In genomic region chr14:35989736-35990135, GRCh38 we compare ENCODE assay signal across 15 cellular contexts.
DNase-seq lines count a peak whose midpoint lies in the region; ATAC-seq and TF ChIP-seq lines count a peak whose summit lies in the region.
"Had no signal": no experiment of that assay in that cellular context is flagged by ENCODE, and none has a peak within 500 bp of the region (broad histone marks: within the 10 kb centered on the region; RNA-seq: fewer than 3 reads in every experiment).

No MANE protein-coding gene starts in this region.

- peaks cover 5% of the 10 kb centered on the region for H3K4me1 Mint-ChIP-seq in MCF 10A (ENCODE audit: insufficient read depth, unreplicated experiment)
- H3K4me1 Mint-ChIP-seq: CD4-positive, CD25-positive, alpha-beta regulatory T cell had no signal

- H3K27me3 Mint-ChIP-seq in MCF 10A (ENCODE audit: insufficient read depth, unreplicated experiment), result no peaks in the 10 kb centered on the region

- H3K36me3 Mint-ChIP-seq in MCF 10A (ENCODE audit: insufficient read depth, unreplicated experiment), result no peaks in the 10 kb centered on the region
- H3K36me3 Mint-ChIP-seq: CD4-positive, CD25-positive, alpha-beta regulatory T cell had no signal

- H3K9me3 ChIP-seq in breast epithelium, result no peaks in the 10 kb centered on the region
- H3K9me3 ChIP-seq: BLaER1 treated with 17β-estradiol and CSF1 and Interleukin-3, amounts not matched to agents 10 nM and 100 nM; HAP-1 had no signal

- no peak overlapping the region for H3K4me3 ChIP-seq in breast epithelium
- H3K4me3 ChIP-seq: BLaER1 treated with 17β-estradiol and CSF1 and Interleukin-3, amounts not matched to agents 10 nM and 100 nM; HAP-1 had no signal

- no peak overlapping the region for H3K4me3 Mint-ChIP-seq in MCF 10A (ENCODE audit: unreplicated experiment)
- H3K4me3 Mint-ChIP-seq: CD4-positive, CD25-positive, alpha-beta regulatory T cell; HFFc6 had no signal

- no peak for TF ChIP-seq CTCF in MCF 10A (IDR thresholded peaks at IDR 0.05; ENCODE audit: unreplicated experiment)
- no peak for TF ChIP-seq CTCF in breast epithelium (IDR thresholded peaks at IDR 0.05)

- no TSS peak for BruUV-seq in MCF 10A (replicated peaks; lab: Mats Ljungman, UMichigan)

- H3K27ac Mint-ChIP-seq in MCF 10A (ENCODE audit: low read depth, unreplicated experiment), result peak overlapping the region; percentile 50
- H3K27ac Mint-ChIP-seq: HFFc6 had no signal

- H3K36me3 ChIP-seq in breast epithelium, result no peaks in the 10 kb centered on the region
- H3K36me3 ChIP-seq: BLaER1 treated with 17β-estradiol and CSF1 and Interleukin-3, amounts not matched to agents 10 nM and 100 nM; HAP-1 had no signal

- POLR2A ChIA-PET in MCF 10A (lab: Yijun Ruan, JAX), result no interaction called here

- H3K9me3 Mint-ChIP-seq in MCF 10A (ENCODE audit: unreplicated experiment), result no peaks in the 10 kb centered on the region
- H3K9me3 Mint-ChIP-seq: HFFc6 had no signal

- H3K4me1 ChIP-seq in breast epithelium, result no peaks in the 10 kb centered on the region
- H3K4me1 ChIP-seq: HAP-1 had no signal

- intact Hi-C loops in MCF 10A (cut with micrococcal nuclease), result no loop called here
- intact Hi-C loops in breast epithelium (cut with DNase I; ENCODE audit: low total_unique reads), result no loop called here

- no peak for TF ChIP-seq POLR2A in breast epithelium (IDR thresholded peaks at IDR 0.05)

- CTCF ChIA-PET in MCF 10A (lab: Yijun Ruan, JAX), result interaction anchor here (0.6 kb wide), 2 partner anchors 162 to 1217 kb away, joined by 3 to 4 read pairs; no protein-coding TSS in a partner anchor

- H3K27ac ChIP-seq in breast epithelium, result no peak overlapping the region
- peak overlapping the region; percentile 99 for H3K27ac ChIP-seq in angular gyrus (ENCODE audit: low read depth, low read length)
- peak overlapping the region; percentile 99 for H3K27ac ChIP-seq in temporal lobe (ENCODE audit: low read depth, low read length)
- H3K27ac ChIP-seq: BLaER1 treated with 17β-estradiol and CSF1 and Interleukin-3, amounts not matched to agents 10 nM and 100 nM; HL-60 had no signal

- H3K27me3 ChIP-seq in breast epithelium, result no peaks in the 10 kb centered on the region
- H3K27me3 ChIP-seq: BLaER1 treated with 17β-estradiol and CSF1 and Interleukin-3, amounts not matched to agents 10 nM and 100 nM had no signal

- ATAC-seq in GM21723 (IDR thresholded peaks at IDR 0.05; ENCODE audit: unreplicated experiment) (no peak), HG02885 (IDR thresholded peaks at IDR 0.05; ENCODE audit: poor library complexity, unreplicated experiment) (no peak)

- DNase-seq in MCF 10A (ENCODE audit: unreplicated experiment), result no peak
- no peak for DNase-seq in breast epithelium (ENCODE audit: low spot score in 2 of 2)
- DNase-seq in kidney tubule cell (ENCODE audit: low spot score), result peak; percentile 8
- no peak for DNase-seq in AML-193 (lab: John Stamatoyannopoulos, UW)
- DNase-seq: 8988T; CD4-positive, CD25-positive, alpha-beta regulatory T cell; GF-D8; HFFc6 had no signal

Comparison
In these comparisons a context has a peak if more than half of its experiments do, and no peak if none do; other contexts are left out.
1. H3K27ac ChIP-seq: peak in angular gyrus (single experiment) and temporal lobe (single experiment); none in breast epithelium (0 of 2).